ENCODE assay signal across 22 cellular contexts in the genomic region with DNA sequence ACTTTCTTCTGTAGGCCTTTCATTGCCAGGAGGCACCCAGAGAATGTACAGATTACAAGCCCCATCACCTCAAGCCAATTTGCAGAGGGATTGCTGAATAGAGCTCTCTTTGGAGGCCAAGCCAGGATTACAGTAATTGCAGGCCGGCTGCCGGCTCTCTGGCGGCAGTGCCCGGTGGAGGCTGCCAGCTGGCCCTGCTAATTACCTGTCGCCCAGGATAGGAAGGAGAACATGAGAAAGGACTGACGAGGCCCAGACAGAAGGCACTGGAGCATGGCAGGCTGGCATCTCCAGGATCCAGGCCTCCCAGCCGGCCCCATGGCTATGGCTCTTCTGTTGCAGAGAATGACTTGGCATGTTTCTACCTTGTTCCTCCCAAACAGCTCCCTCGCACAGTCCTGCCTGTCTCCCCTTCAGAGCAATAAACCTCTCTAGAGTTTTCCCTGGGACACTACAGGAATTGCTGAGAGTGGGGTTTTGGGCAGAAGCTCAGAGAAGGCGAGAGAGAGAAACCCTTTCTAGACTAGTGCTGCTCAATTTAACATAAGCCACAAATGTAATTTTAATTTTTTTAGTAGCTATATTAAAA.
DNase-seq lines count a peak whose midpoint lies in the region; ATAC-seq, FAIRE-seq and TF ChIP-seq lines count a peak whose summit lies in the region.
"Had no signal": no experiment of that assay in that cellular context is flagged by ENCODE, and none has a peak within 500 bp of the region (broad histone marks: within the 10 kb centered on the region; RNA-seq: fewer than 3 reads in every experiment).

No MANE protein-coding gene starts in this region.

- in situ Hi-C loops in HepG2 (cut with HindIII; ENCODE audit: extremely low pct_ligation_motif_present, low pct_unique_long_range_greater_than_20kb) = no loop called here

- H4K20me1 ChIP-seq in HepG2 (ENCODE audit: insufficient read depth, low read length) (no peaks in the 10 kb centered on the region), PC-9 (ENCODE audit: insufficient read depth) (no peaks in the 10 kb centered on the region)

- H3K9ac ChIP-seq in HepG2 (ENCODE audit: insufficient read depth, low read depth, low read length) = no peak overlapping the region
- H3K9ac ChIP-seq: KMS-11 had no signal

- BruUV-seq in HepG2 (replicated peaks; lab: Mats Ljungman, UMichigan) = no TSS peak
- no TSS peak for BruUV-seq in PC-9 (replicated peaks; lab: Mats Ljungman, UMichigan)

- H3K9me3 ChIP-seq in right lobe of liver (no peaks in the 10 kb centered on the region), HepG2 (ENCODE audit: low read length) (no peaks in the 10 kb centered on the region), heart left ventricle (peaks cover 0 to 7% (median under 1%) of the 10 kb centered on the region in 12 donors), thyroid gland (no peaks in the 10 kb centered on the region), PC-9 (ENCODE audit: insufficient read depth, low read depth) (no peaks in the 10 kb centered on the region)
- H3K9me3 ChIP-seq: esophagus squamous epithelium, neutrophil, SJSA1 had no signal

- intact Hi-C loops in right lobe of liver (cut with DNase I) = no loop called here
- intact Hi-C loops in HepG2 (cut with micrococcal nuclease; ENCODE audit: unreplicated experiment) = no loop called here
- intact Hi-C loops in heart left ventricle (cut with DNase I) = no loop called here
- intact Hi-C loops in thyroid gland (cut with DNase I) = no loop called here
- intact Hi-C loops in PC-9 (cut with micrococcal nuclease; ENCODE audit: unreplicated experiment) = no loop called here

- TF ChIP-seq RAD21 in HepG2 (CRISPR knock-in tag; IDR thresholded peaks at IDR 0.05) = no peak

- ATAC-seq in right lobe of liver (peak; percentile 83 to 90 (median 86)), HepG2 (no peak), heart left ventricle (peak; percentile 64 to 92 (median 82))
- ATAC-seq: activated T-cell treated with anti-CD3 and anti-CD28 coated beads, Interleukin-2, amount 50 U/mL, for 4 hours had no signal

- TF ChIP-seq CTCF in right lobe of liver (IDR thresholded peaks at IDR 0.05) = no peak
- TF ChIP-seq CTCF in HepG2 (CRISPR knock-in tag; IDR thresholded peaks at IDR 0.05) = no peak
- TF ChIP-seq CTCF in heart left ventricle (IDR thresholded peaks at IDR 0.05) = no peak
- no peak for TF ChIP-seq CTCF in thyroid gland (IDR thresholded peaks at IDR 0.05)
- TF ChIP-seq CTCF in PC-9 (conservative IDR thresholded peaks at IDR 0.05) = no peak

- peaks cover 0 to 13% (median 4%) of the 10 kb centered on the region in 4 donors for H3K4me1 ChIP-seq in right lobe of liver
- H3K4me1 ChIP-seq in HepG2 (ENCODE audit: insufficient read depth, low read length) = peaks cover 6% of the 10 kb centered on the region; the same call in 1 of the 2 replicates
- H3K4me1 ChIP-seq in heart left ventricle = peaks cover 0 to 3% (median 0%) of the 10 kb centered on the region in 12 donors
- H3K4me1 ChIP-seq in thyroid gland = no peaks in the 10 kb centered on the region
- no peaks in the 10 kb centered on the region for H3K4me1 ChIP-seq in PC-9 (replicated peaks; ENCODE audit: insufficient read depth)
- H3K4me1 ChIP-seq: breast epithelium, esophagus squamous epithelium, SJSA1 had no signal

- no peak overlapping the region for H3K4me2 ChIP-seq in HepG2 (ENCODE audit: low read depth, low read length)
- H3K4me2 ChIP-seq in PC-9 = no peak overlapping the region
- H3K4me2 ChIP-seq: KMS-11 had no signal

- peak; percentile 62 to 83 (median 76) for DNase-seq in right lobe of liver
- DNase-seq in HepG2 (ENCODE audit: low spot score) = no peak
- peak; percentile 89 to 95 for DNase-seq in NCI-H524 (lab: John Stamatoyannopoulos, UW)
- DNase-seq in heart left ventricle = peak; percentile 22 to 73 (median 59)
- peak; percentile 6 to 39 for DNase-seq in thyroid gland
- no peak for DNase-seq in PC-9
- no peak for DNase-seq in NCI-H1048 (lab: John Stamatoyannopoulos, UW)
- no peak for DNase-seq in H54 (ENCODE audit: insufficient read length, low spot score)
- DNase-seq: ACHN; activated CD4-positive, alpha-beta T cell treated with anti-CD3 and anti-CD28 coated beads, Interleukin-2, amount 50 U/mL, for 4 hours; activated naive CD8-positive, alpha-beta T cell treated with anti-CD3 and anti-CD28 coated beads for 36 hours; activated T-cell treated with anti-CD3 and anti-CD28 coated beads, Interleukin-2, amount 50 U/mL, for 4 hours; CD4-positive, alpha-beta memory T cell; esophagus squamous epithelium; NCI-H1436; stimulated activated CD4-positive, alpha-beta T cell treated with anti-CD3 and anti-CD28 coated beads, Interleukin-2, amount 100 ng/mL, for 48 hours had no signal

- H3K36me3 ChIP-seq in right lobe of liver (no peaks in the 10 kb centered on the region), HepG2 (replicated peaks in 1 of 2; ENCODE audit: control insufficient read depth in 1 of 2, insufficient read depth in 2 of 2, low read length in 2 of 2) (no peaks in the 10 kb centered on the region), heart left ventricle (no peaks in the 10 kb centered on the region), thyroid gland (no peaks in the 10 kb centered on the region), PC-9 (ENCODE audit: low read depth) (no peaks in the 10 kb centered on the region)
- H3K36me3 ChIP-seq: breast epithelium, esophagus squamous epithelium, neutrophil, SJSA1 had no signal

- CTCF ChIA-PET in HepG2 (lab: Yijun Ruan, JAX; ENCODE audit: low intra/inter-chr PET ratio, low total read pairs) = no interaction called here
- CTCF ChIA-PET in PC-9 (lab: Charles Lee) = no interaction called here

- no peaks in the 10 kb centered on the region for H3K79me2 ChIP-seq in HepG2 (ENCODE audit: insufficient read depth, low read length)
- H3K79me2 ChIP-seq in PC-9 (ENCODE audit: low read depth) = no peaks in the 10 kb centered on the region

- H3F3A ChIP-seq in PC-9 (ENCODE audit: insufficient read depth, low read depth) = no peaks in the 10 kb centered on the region

- no peaks in the 10 kb centered on the region for H3K9me2 ChIP-seq in PC-9 (ENCODE audit: insufficient read depth)

- H3K27me3 ChIP-seq in right lobe of liver = no peaks in the 10 kb centered on the region
- H3K27me3 ChIP-seq in HepG2 (ENCODE audit: control insufficient read depth in 1 of 2, insufficient read depth in 2 of 2, low read length in 2 of 2) = 0 out of 5 replicates have a peak, but pooled peaks cover 0 to 3% of the 10 kb centered on the region in 2 experiments
- H3K27me3 ChIP-seq in heart left ventricle = no peaks in the 10 kb centered on the region
- no peaks in the 10 kb centered on the region for H3K27me3 ChIP-seq in thyroid gland
- no peaks in the 10 kb centered on the region for H3K27me3 ChIP-seq in PC-9 (ENCODE audit: insufficient read depth, low read depth)
- H3K27me3 ChIP-seq: breast epithelium, esophagus squamous epithelium, neutrophil, SJSA1 had no signal

- H3K4me3 ChIP-seq in right lobe of liver (no peak overlapping the region), HepG2 (replicated peaks in 1 of 3; ENCODE audit: insufficient read depth in 1 of 3, low read depth in 2 of 3, low read length in 3 of 3) (no peak overlapping the region), heart left ventricle (no peak overlapping the region), thyroid gland (replicated peaks in 1 of 3) (no peak overlapping the region), PC-9 (no peak overlapping the region)
- H3K4me3 ChIP-seq: breast epithelium, esophagus squamous epithelium, SJSA1 had no signal

- no peak for FAIRE-seq in HepG2 (lab: Jason Lieb, UNC)
- FAIRE-seq in H54 (lab: Jason Lieb, UNC) = no peak
- FAIRE-seq: H1 had no signal

- H3K27ac ChIP-seq in right lobe of liver (no peak overlapping the region), HepG2 (ENCODE audit: extremely low read length, insufficient read depth, low read length) (no peak overlapping the region), heart left ventricle (no peak overlapping the region), thyroid gland (no peak overlapping the region), PC-9 (no peak overlapping the region)
- H3K27ac ChIP-seq: breast epithelium, esophagus squamous epithelium, HL-60, KMS-11, neutrophil, SJSA1 had no signal

- no peak for TF ChIP-seq POLR2A in right lobe of liver (IDR thresholded peaks at IDR 0.05)
- TF ChIP-seq POLR2A in HepG2 (IDR thresholded peaks at IDR 0.05; ENCODE audit: insufficient read depth in 1 of 2, low read depth in 2 of 2, low read length in 2 of 2) = no peak
- no peak for TF ChIP-seq POLR2A in heart left ventricle (IDR thresholded peaks at IDR 0.05)
- TF ChIP-seq POLR2A in thyroid gland (IDR thresholded peaks at IDR 0.05) = no peak
- TF ChIP-seq POLR2A in H54 (IDR thresholded peaks at IDR 0.05; ENCODE audit: low read depth, low read length) = no peak

- no peak for TF ChIP-seq EP300 in HepG2 (IDR thresholded peaks at IDR 0.05; ENCODE audit: low read depth in 2 of 2, low read length in 2 of 2)
- no peak for TF ChIP-seq EP300 in HepG2 (CRISPR knock-in tag; IDR thresholded peaks at IDR 0.05; ENCODE audit: borderline replicate concordance)

- 67% methylated on average over 3 of the region's 9 CpGs for WGBS in right lobe of liver (ENCODE audit: insufficient coverage, low coverage, low lambda C conversion rate, missing lambda C conversion rate)
- 63% methylated on average over 8 of the region's 9 CpGs for WGBS in HepG2 (ENCODE audit: low lambda C conversion rate)
- WGBS in heart left ventricle, 4 donors = 65 to 70% (median 67%) methylated on average over 8 to 9 of the region's 9 CpGs
- 65 to 75% methylated on average over 9 of the region's 9 CpGs for WGBS in thyroid gland, 2 donors

- no peak overlapping the region for H2AFZ ChIP-seq in HepG2 (ENCODE audit: low read length)
- H2AFZ ChIP-seq in PC-9 = no peak overlapping the region

- POLR2A ChIA-PET in HepG2 (lab: Yijun Ruan, JAX) = no interaction called here
- POLR2A ChIA-PET in PC-9 (lab: Charles Lee; ENCODE audit: unreplicated experiment) = interaction anchor here (0.7 kb wide), 1 partner anchor 688 kb away, joined by 6 read pairs; no protein-coding TSS in a partner anchor

TF ChIP-seq in HepG2, 621 proteins besides CTCF, POLR2A, EP300 and RAD21 (continues in another document):
- TF ChIP-seq FOXK2 (IDR thresholded peaks at IDR 0.05) = no peak

Comparison
In these comparisons a context has a peak if more than half of its experiments do, and no peak if none do; other contexts are left out.
1. DNase-seq: peak in right lobe of liver (3 of 3), NCI-H524 (2 of 2), heart left ventricle (5 of 5) and thyroid gland (2 of 2); none in HepG2 (single experiment), PC-9 (0 of 2), NCI-H1048 (single experiment) and H54 (single experiment).